In genomic region chr2:96815326-96816126, GRCh38 we compare ENCODE assay signal across 8 cellular contexts. TPM values are rescaled to one million over a fixed set of nuclear protein-coding genes. Genes with fewer than 3 reads are reported as not detected.
DNase-seq lines count a peak whose midpoint lies in the region; ATAC-seq and TF ChIP-seq lines count a peak whose summit lies in the region.

No MANE protein-coding gene starts in this region.

- peaks cover 39% of the 10 kb centered on the region for H3K4me1 Mint-ChIP-seq in activated CD4-positive, alpha-beta T cell treated with anti-CD3 and anti-CD28 coated beads for 36 hours
- H3K4me1 Mint-ChIP-seq in stimulated activated naive B cell treated with anti-CD40 and anti-IgM and Interleukin-4, amounts not matched to agents 10 μg/mL and 1 μg/mL and 100 μg/mL, for 72 hours: peaks cover 36 to 43% of the 10 kb centered on the region in 2 donors

- peak overlapping the region; percentile 81 for H3K4me3 Mint-ChIP-seq in activated CD4-positive, alpha-beta T cell treated with anti-CD3 and anti-CD28 coated beads for 36 hours
- peak overlapping the region; percentile 85 to 87 for H3K4me3 Mint-ChIP-seq in stimulated activated naive B cell treated with anti-CD40 and anti-IgM and Interleukin-4, amounts not matched to agents 10 μg/mL and 1 μg/mL and 100 μg/mL, for 72 hours

- H3K27me3 Mint-ChIP-seq in activated CD4-positive, alpha-beta T cell treated with anti-CD3 and anti-CD28 coated beads for 36 hours: no peaks in the 10 kb centered on the region
- H3K27me3 Mint-ChIP-seq in stimulated activated naive B cell treated with anti-CD40 and anti-IgM and Interleukin-4, amounts not matched to agents 10 μg/mL and 1 μg/mL and 100 μg/mL, for 72 hours: no peaks in the 10 kb centered on the region

- intact Hi-C loops in activated CD4-positive, alpha-beta T cell treated with anti-CD3 and anti-CD28 coated beads for 36 hours (cut with DNase I, micrococcal nuclease): loop anchor here (1.0 to 5.0 kb wide), 19 partner anchors 13 to 823 kb away; partner anchors contain the start of genes CNNM4 (in 2 of the 2), KANSL3 (in 2 of the 2), ANKRD36 (in 1 of the 2) and ANKRD36C (in 1 of the 2)

- in situ Hi-C loops in astrocyte of the spinal cord (cut with HindIII; ENCODE audit: low sequenced_read_pairs): loop anchor here (25.0 kb wide), 2 partner anchors 128 to 253 kb away; no protein-coding TSS in a partner anchor

- no peaks in the 10 kb centered on the region for H3K27me3 ChIP-seq in kidney epithelial cell (ENCODE audit: control insufficient read depth, insufficient read depth, low read length)

- no peaks in the 10 kb centered on the region for H3K36me3 ChIP-seq in kidney epithelial cell (ENCODE audit: control insufficient read depth, insufficient read depth, low read length)

- CTCF ChIA-PET in activated CD4-positive, alpha-beta T cell treated with anti-CD3 and anti-CD28 coated beads for 36 hours (lab: Charles Lee): interaction anchor here (0.6 to 1.9 kb wide), 12 partner anchors 8 to 297 kb away, joined by 3 to 7 read pairs (median 4); partner anchors contain the start of genes ANKRD36, ANKRD39 and CNNM4

- peak overlapping the region; percentile 56 for H3K27ac Mint-ChIP-seq in activated CD4-positive, alpha-beta T cell treated with anti-CD3 and anti-CD28 coated beads for 36 hours
- peak overlapping the region; percentile 84 for H3K27ac Mint-ChIP-seq in stimulated activated naive B cell treated with anti-CD40 and anti-IgM and Interleukin-4, amounts not matched to agents 10 μg/mL and 1 μg/mL and 100 μg/mL, for 72 hours

- H3K9me3 Mint-ChIP-seq in activated CD4-positive, alpha-beta T cell treated with anti-CD3 and anti-CD28 coated beads for 36 hours (ENCODE audit: low read depth): no peaks in the 10 kb centered on the region
- no peaks in the 10 kb centered on the region for H3K9me3 Mint-ChIP-seq in stimulated activated naive B cell treated with anti-CD40 and anti-IgM and Interleukin-4, amounts not matched to agents 10 μg/mL and 1 μg/mL and 100 μg/mL, for 72 hours

- H3K36me3 Mint-ChIP-seq in activated CD4-positive, alpha-beta T cell treated with anti-CD3 and anti-CD28 coated beads for 36 hours (ENCODE audit: low read depth): peaks cover 16% of the 10 kb centered on the region
- peaks cover 18 to 36% of the 10 kb centered on the region in 2 donors for H3K36me3 Mint-ChIP-seq in stimulated activated naive B cell treated with anti-CD40 and anti-IgM and Interleukin-4, amounts not matched to agents 10 μg/mL and 1 μg/mL and 100 μg/mL, for 72 hours

- DNase-seq in activated CD4-positive, alpha-beta T cell treated with anti-CD3 and anti-CD28 coated beads for 36 hours: peak; percentile 54
- no peak for DNase-seq in activated CD4-positive, alpha-beta T cell treated with anti-CD3 and anti-CD28 coated beads for 1 hour
- no peak for DNase-seq in HFF-Myc (ENCODE audit: extremely low read depth, low read depth)
- DNase-seq in NCI-H82 (lab: John Stamatoyannopoulos, UW): peak; percentile 86
- DNase-seq in astrocyte of the spinal cord (ENCODE audit: low read depth, low spot score): peak; percentile 61
- no peak for DNase-seq in kidney epithelial cell (ENCODE audit: low read depth)
- DNase-seq in stimulated activated naive B cell treated with anti-CD40 and anti-IgM and Interleukin-4, amounts not matched to agents 10 μg/mL and 1 μg/mL and 100 μg/mL, for 72 hours: no peak

- H3K4me3 ChIP-seq in HFF-Myc (replicated peaks; ENCODE audit: low read depth, low read length) (peak overlapping the region; percentile 60), astrocyte of the spinal cord (ENCODE audit: low read depth, low read length) (peak overlapping the region; percentile 47), kidney epithelial cell (ENCODE audit: low read depth, low read length) (peak overlapping the region; percentile 69)

- ATAC-seq in activated CD4-positive, alpha-beta T cell treated with anti-CD3 and anti-CD28 coated beads for 36 hours: peak; percentile 4
- ATAC-seq in stimulated activated naive B cell treated with anti-CD40 and anti-IgM and Interleukin-4, amounts not matched to agents 10 μg/mL and 1 μg/mL and 100 μg/mL, for 72 hours (replicated peaks): peak; percentile 2 to 18
- ATAC-seq in GM21737 (IDR thresholded peaks at IDR 0.05; ENCODE audit: unreplicated experiment): no peak

- POLR2A ChIA-PET in activated CD4-positive, alpha-beta T cell treated with anti-CD3 and anti-CD28 coated beads for 36 hours (lab: Charles Lee): interaction anchor here (0.6 to 1.7 kb wide), 5 partner anchors 9 to 54 kb away, joined by 3 to 5 read pairs (median 3); no protein-coding TSS in a partner anchor

- TF ChIP-seq CTCF in HFF-Myc (IDR thresholded peaks at IDR 0.05; ENCODE audit: low read depth, low read length, missing control alignments) (no peak), astrocyte of the spinal cord (IDR thresholded peaks at IDR 0.05; ENCODE audit: low read depth, low read length) (no peak), kidney epithelial cell (IDR thresholded peaks at IDR 0.05; ENCODE audit: insufficient read depth, low read length, poor library complexity, severe bottlenecking) (no peak)

RNA-seq across cellular contexts. Expression of gene CNNM3, which starts 0.5 kb away (rescaled TPM):
- 10 to 100 TPM; 19.2 to 31.2 TPM for total RNA-seq in activated CD4-positive, alpha-beta T cell treated with anti-CD3 and anti-CD28 coated beads for 36 hours
- 9.2 and 11.1 TPM in 2 replicates for total RNA-seq in kidney epithelial cell

RNA-seq across cellular contexts. Expression of gene ANKRD23, which starts 28.3 kb away (rescaled TPM):
- total RNA-seq in activated CD4-positive, alpha-beta T cell treated with anti-CD3 and anti-CD28 coated beads for 36 hours: 1 to 10 TPM; 5.1 to 5.3 TPM
- total RNA-seq in kidney epithelial cell: 0.41 and 2.1 TPM in 2 replicates

RNA-seq across cellular contexts. Expression of gene ANKRD39, which starts 42.3 kb away (rescaled TPM):
- total RNA-seq in activated CD4-positive, alpha-beta T cell treated with anti-CD3 and anti-CD28 coated beads for 36 hours: 10 to 100 TPM; 23.0 to 23.6 TPM
- 22.6 and 27.3 TPM in 2 replicates for total RNA-seq in kidney epithelial cell

RNA-seq across cellular contexts. Expression of gene SEMA4C, which starts 54.4 kb away (rescaled TPM):
- total RNA-seq in activated CD4-positive, alpha-beta T cell treated with anti-CD3 and anti-CD28 coated beads for 36 hours: 1 to 10 TPM; 7.5 to 9.6 TPM
- 62.4 and 67.8 TPM in 2 replicates for total RNA-seq in kidney epithelial cell

RNA-seq across cellular contexts. Expression of gene CNNM4, which starts 54.8 kb away (rescaled TPM):
- 10 to 100 TPM in 1 of 2 experiments, 1 to 10 TPM in 1; 7.1 to 11.3 TPM for total RNA-seq in activated CD4-positive, alpha-beta T cell treated with anti-CD3 and anti-CD28 coated beads for 36 hours
- 7.9 and 8.2 TPM in 2 replicates for total RNA-seq in kidney epithelial cell

Comparison
In these comparisons a context has a peak if more than half of its experiments do, and no peak if none do; other contexts are left out.
1. DNase-seq: peak in activated CD4-positive, alpha-beta T cell treated with anti-CD3 and anti-CD28 coated beads for 36 hours (single experiment), NCI-H82 (single experiment) and astrocyte of the spinal cord (single experiment); none in activated CD4-positive, alpha-beta T cell treated with anti-CD3 and anti-CD28 coated beads for 1 hour (single experiment), HFF-Myc (single experiment), kidney epithelial cell (single experiment) and stimulated activated naive B cell treated with anti-CD40 and anti-IgM and Interleukin-4, amounts not matched to agents 10 μg/mL and 1 μg/mL and 100 μg/mL, for 72 hours (single experiment).
2. Peak in every context shown above with its lines, with median percentiles within 50 percentile points of each other: H3K4me3 ChIP-seq.